ENCODE assay signal across 9 cellular contexts in genomic region chr5:168793844-168794837, GRCh38.
DNase-seq lines count a peak whose midpoint lies in the region; ATAC-seq and TF ChIP-seq lines count a peak whose summit lies in the region.
"Had no signal": no experiment of that assay in that cellular context is flagged by ENCODE, and none has a peak within 500 bp of the region (broad histone marks: within the 10 kb centered on the region; RNA-seq: fewer than 3 reads in every experiment).

No MANE protein-coding gene starts in this region.

- H3K36me3 ChIP-seq in lung (ENCODE audit: control insufficient read depth in 2 of 2, insufficient read depth in 2 of 2, low read length in 2 of 2) (no peaks in the 10 kb centered on the region), uterus (no peaks in the 10 kb centered on the region)
- no peaks in the 10 kb centered on the region for H3K36me3 ChIP-seq in effector memory CD4-positive, alpha-beta T cell (ENCODE audit: control insufficient read depth, insufficient read depth, low read length)

- H3K27ac ChIP-seq in lung (ENCODE audit: low read depth in 1 of 2, low read length in 1 of 2): no peak overlapping the region
- peak overlapping the region; percentile 38 to 70 for H3K27ac ChIP-seq in uterus
- H3K27ac ChIP-seq in effector memory CD4-positive, alpha-beta T cell (ENCODE audit: insufficient read depth, low read length, poor library complexity, severe bottlenecking): no peak overlapping the region

- H3K9me3 ChIP-seq in lung (ENCODE audit: control insufficient read depth in 2 of 2, insufficient read depth in 1 of 2, low read length in 1 of 2) (no peaks in the 10 kb centered on the region), uterus (no peaks in the 10 kb centered on the region)
- no peaks in the 10 kb centered on the region for H3K9me3 ChIP-seq in effector memory CD4-positive, alpha-beta T cell (ENCODE audit: control insufficient read depth, low read length)

- ATAC-seq in Right ventricle myocardium inferior: no peak
- peak; percentile 45 for ATAC-seq in lung (ENCODE audit: insufficient read depth, low FRiP score)

- H3K27me3 ChIP-seq in lung (ENCODE audit: control insufficient read depth, insufficient read depth) (no peaks in the 10 kb centered on the region), uterus (no peaks in the 10 kb centered on the region)
- H3K27me3 ChIP-seq in effector memory CD4-positive, alpha-beta T cell (replicated peaks; ENCODE audit: control insufficient read depth, insufficient read depth, low read length, poor library complexity, severe bottlenecking): no peaks in the 10 kb centered on the region

- peaks cover 0 to 3% of the 10 kb centered on the region in 2 donors for H3K4me1 ChIP-seq in lung (ENCODE audit: control insufficient read depth in 2 of 2, insufficient read depth in 2 of 2, low read length in 2 of 2)
- no peaks in the 10 kb centered on the region for H3K4me1 ChIP-seq in uterus
- H3K4me1 ChIP-seq in effector memory CD4-positive, alpha-beta T cell (ENCODE audit: control insufficient read depth, insufficient read depth, low read length, poor library complexity, severe bottlenecking): no peaks in the 10 kb centered on the region

- no peak for TF ChIP-seq CTCF in astrocyte of the cerebellum (IDR thresholded peaks at IDR 0.05; ENCODE audit: low read depth, low read length, missing control alignments)
- TF ChIP-seq CTCF in lung (IDR thresholded peaks at IDR 0.05; ENCODE audit: control extremely low read depth, extremely low read depth): no peak
- TF ChIP-seq CTCF in uterus (IDR thresholded peaks at IDR 0.05): no peak

- no peak overlapping the region for H3K4me3 ChIP-seq in astrocyte of the cerebellum (ENCODE audit: low read depth, low read length)
- H3K4me3 ChIP-seq in lung: no peak overlapping the region
- no peak overlapping the region for H3K4me3 ChIP-seq in uterus
- H3K4me3 ChIP-seq in effector memory CD4-positive, alpha-beta T cell (ENCODE audit: insufficient read depth, low read depth, low read length, poor library complexity, severe bottlenecking): no peak overlapping the region

- in situ Hi-C loops in astrocyte of the cerebellum (cut with HindIII; ENCODE audit: low sequenced_read_pairs): no loop called here

- intact Hi-C loops in cardiac septum (cut with DNase I): no loop called here
- intact Hi-C loops in Right ventricle myocardium inferior (cut with DNase I): no loop called here
- intact Hi-C loops in uterus (cut with DNase I; ENCODE audit: low total_unique reads): no loop called here

- TF ChIP-seq POLR2A in uterus (IDR thresholded peaks at IDR 0.05): no peak

- DNase-seq in cardiac septum (ENCODE audit: low spot score): peak; percentile 71
- no peak for DNase-seq in Right ventricle myocardium inferior (ENCODE audit: missing footprints)
- peak; percentile 42 for DNase-seq in astrocyte of the cerebellum (ENCODE audit: low read depth)
- peak; percentile 52 for DNase-seq in lung (ENCODE audit: low spot score)
- DNase-seq in uterus: peak; percentile 29 to 37
- no peak for DNase-seq in NCI-H1105 (lab: John Stamatoyannopoulos, UW)
- DNase-seq in amniotic stem cell (lab: John Stamatoyannopoulos, UW): no peak
- no peak for DNase-seq in effector memory CD4-positive, alpha-beta T cell
- DNase-seq: hippocampal formation had no signal

- WGBS in lung, 2 donors: 37 to 39% methylated on average over 15 of the region's 15 CpGs

Comparison
In these comparisons a context has a peak if more than half of its experiments do, and no peak if none do; other contexts are left out.
1. DNase-seq: peak in cardiac septum (single experiment), astrocyte of the cerebellum (single experiment), lung (single experiment) and uterus (2 of 2); none in Right ventricle myocardium inferior (single experiment), NCI-H1105 (single experiment), amniotic stem cell (single experiment) and effector memory CD4-positive, alpha-beta T cell (0 of 3).
2. H3K27ac ChIP-seq: peak in uterus (2 of 2); none in lung (0 of 2) and effector memory CD4-positive, alpha-beta T cell (single experiment).